ENCODE assay signal across 12 cellular contexts in genomic region chr1:21873761-21874160, GRCh38.
DNase-seq lines count a peak whose midpoint lies in the region; ATAC-seq and TF ChIP-seq lines count a peak whose summit lies in the region.
"Had no signal": no experiment of that assay in that cellular context is flagged by ENCODE, and none has a peak within 500 bp of the region (broad histone marks: within the 10 kb centered on the region; RNA-seq: fewer than 3 reads in every experiment).

No MANE protein-coding gene starts in this region.

- H2AFZ ChIP-seq in IMR-90 (replicated peaks; ENCODE audit: low read length, poor library complexity) (no peak overlapping the region), neuronal stem cell (ENCODE audit: low read length) (no peak overlapping the region)

- H3K4ac ChIP-seq in IMR-90 (ENCODE audit: low read depth, low read length) (no peak overlapping the region), neuronal stem cell (ENCODE audit: low read length) (no peak overlapping the region)

- no peak overlapping the region for H3K4me3 Mint-ChIP-seq in endodermal cell
- no peak overlapping the region for H3K4me3 Mint-ChIP-seq in activated T-cell treated with anti-CD3 and anti-CD28 coated beads, Interleukin-2, amount 50 U/mL, for 24 hours
- H3K4me3 Mint-ChIP-seq: CD4-positive, alpha-beta memory T cell; IgD-negative memory B cell had no signal

- no peak overlapping the region for H3K9ac ChIP-seq in IMR-90 (ENCODE audit: low read depth, low read length)
- no peak overlapping the region for H3K9ac ChIP-seq in endodermal cell (ENCODE audit: extremely low read depth, low read length, poor library complexity, severe bottlenecking)
- no peak overlapping the region for H3K9ac ChIP-seq in neuronal stem cell (ENCODE audit: low read depth, low read length, poor library complexity)

- in situ Hi-C loops in IMR-90 (cut with MboI; ENCODE audit: low sequenced_read_pairs) (no loop called here), G401 (cut with HindIII; ENCODE audit: low sequenced_read_pairs) (no loop called here)

- H2BK120ac ChIP-seq in IMR-90 (ENCODE audit: low read depth, low read length) (no peak overlapping the region), neuronal stem cell (ENCODE audit: low read depth, low read length) (no peak overlapping the region)

- peaks cover 53% of the 10 kb centered on the region for H3K36me3 Mint-ChIP-seq in endodermal cell (ENCODE audit: low read depth)
- no peaks in the 10 kb centered on the region for H3K36me3 Mint-ChIP-seq in activated T-cell treated with anti-CD3 and anti-CD28 coated beads, Interleukin-2, amount 50 U/mL, for 24 hours (ENCODE audit: low read depth)
- H3K36me3 Mint-ChIP-seq: CD4-positive, alpha-beta memory T cell had no signal

- H3K79me1 ChIP-seq in IMR-90 (ENCODE audit: low read depth in 1 of 2, low read length in 2 of 2) (peaks cover 4 to 27% of the 10 kb centered on the region in 2 experiments; a peak in 3 of 4 replicates), neuronal stem cell (ENCODE audit: low read depth, low read length) (peaks cover 6% of the 10 kb centered on the region)

- H3K9me3 ChIP-seq in IMR-90 (ENCODE audit: control insufficient read depth, insufficient read depth, low read length), result no peaks in the 10 kb centered on the region
- no peaks in the 10 kb centered on the region for H3K9me3 ChIP-seq in endodermal cell (ENCODE audit: control insufficient read depth, low read length)
- no peaks in the 10 kb centered on the region for H3K9me3 ChIP-seq in neuronal stem cell (replicated peaks in 1 of 2; ENCODE audit: control insufficient read depth in 2 of 2, insufficient read depth in 1 of 2, low read depth in 1 of 2, low read length in 2 of 2)
- H3K9me3 ChIP-seq: A549, BE2C had no signal

- BruUV-seq in IMR-90 (replicated peaks; lab: Mats Ljungman, UMichigan), result no TSS peak

- H3K36me3 ChIP-seq in IMR-90 (ENCODE audit: control insufficient read depth, insufficient read depth, low read length), result peaks cover 71% of the 10 kb centered on the region
- peaks cover 82% of the 10 kb centered on the region for H3K36me3 ChIP-seq in endodermal cell (ENCODE audit: control insufficient read depth, insufficient read depth, low read length)
- peaks cover 49 to 85% of the 10 kb centered on the region in 2 donors for H3K36me3 ChIP-seq in neuronal stem cell (replicated peaks in 1 of 2; ENCODE audit: control insufficient read depth in 2 of 2, insufficient read depth in 2 of 2, low read length in 2 of 2)
- H3K36me3 ChIP-seq: BE2C had no signal

- peaks cover 20% of the 10 kb centered on the region for H3K9me1 ChIP-seq in IMR-90 (ENCODE audit: insufficient read depth, low read length)

- no peak overlapping the region for H2BK12ac ChIP-seq in neuronal stem cell (ENCODE audit: low read length)

- H3K27ac Mint-ChIP-seq in endodermal cell, result peak overlapping the region; percentile 17
- H3K27ac Mint-ChIP-seq in activated T-cell treated with anti-CD3 and anti-CD28 coated beads, Interleukin-2, amount 50 U/mL, for 24 hours, result no peak overlapping the region
- H3K27ac Mint-ChIP-seq: CD4-positive, alpha-beta memory T cell had no signal

- H3K18ac ChIP-seq in IMR-90 (ENCODE audit: low read depth, low read length), result no peak overlapping the region
- peak overlapping the region; percentile 15 for H3K18ac ChIP-seq in neuronal stem cell (ENCODE audit: low read length)

- H3K56ac ChIP-seq in IMR-90 (ENCODE audit: extremely low read depth, insufficient read depth, low read length), result no peak overlapping the region

- no peak for TF ChIP-seq RAD21 in IMR-90 (IDR thresholded peaks at IDR 0.05; ENCODE audit: low read length)

- H2AK5ac ChIP-seq in IMR-90 (ENCODE audit: low read depth, low read length) (no peak overlapping the region), neuronal stem cell (ENCODE audit: low read depth, low read length) (peak overlapping the region; percentile 5)

- WGBS in IMR-90 (ENCODE audit: extremely low coverage in 2 of 2, insufficient read length in 1 of 2), 2 experiments, result 100% methylated on average over 2 of the region's 10 CpGs; no CpG with 5 or more reads in 1 of the 2 experiments
- WGBS in endodermal cell (ENCODE audit: insufficient coverage in 1 of 2, insufficient read length in 1 of 2), 2 experiments, result 82 to 100% methylated on average over 4 to 10 of the region's 10 CpGs
- no CpG with 5 or more reads among the region's 10 CpGs for WGBS in neuronal stem cell (ENCODE audit: extremely low coverage in 2 of 2, insufficient read length in 2 of 2, insufficient replicate concordance in 1 of 2), 2 donors

- no peak overlapping the region for H2BK15ac ChIP-seq in IMR-90 (ENCODE audit: low read depth, low read length)
- no peak overlapping the region for H2BK15ac ChIP-seq in neuronal stem cell (ENCODE audit: low read length)

- CTCF ChIA-PET in IMR-90 (lab: Yijun Ruan, JAX), result no interaction called here

- ATAC-seq in IMR-90 (ENCODE audit: low read depth) (no peak), HG03095 (IDR thresholded peaks at IDR 0.05; ENCODE audit: unreplicated experiment) (no peak)
- ATAC-seq: A549 had no signal

- no peak for TF ChIP-seq POLR2A in IMR-90 (IDR thresholded peaks at IDR 0.05; ENCODE audit: low read depth, low read length)

- H3K27ac ChIP-seq in IMR-90 (ENCODE audit: insufficient read depth, low read length) (no peak overlapping the region), endodermal cell (ENCODE audit: low read depth, low read length) (no peak overlapping the region), neuronal stem cell (replicated peaks; ENCODE audit: low read length) (no peak overlapping the region)
- H3K27ac ChIP-seq: A549, C4-2B had no signal

- H3K4me1 ChIP-seq in IMR-90 (ENCODE audit: control insufficient read depth, insufficient read depth, low read length) (peaks cover 11% of the 10 kb centered on the region), endodermal cell (ENCODE audit: control insufficient read depth, insufficient read depth, low read length) (no peaks in the 10 kb centered on the region), neuronal stem cell (ENCODE audit: control insufficient read depth in 2 of 2, insufficient read depth in 1 of 2, low read depth in 1 of 2, low read length in 2 of 2) (peaks cover 0 to 2% of the 10 kb centered on the region in 2 donors)
- H3K4me1 ChIP-seq: BE2C had no signal

- H4K8ac ChIP-seq in IMR-90 (ENCODE audit: low read depth in 2 of 2, low read length in 2 of 2), result no peak overlapping the region
- no peak overlapping the region for H4K8ac ChIP-seq in neuronal stem cell (ENCODE audit: low read depth, low read length)

- TF ChIP-seq CTCF in IMR-90 (conservative IDR thresholded peaks at IDR 0.05; ENCODE audit: low read depth, low read length) (no peak), endodermal cell (conservative IDR thresholded peaks at IDR 0.05) (no peak)

- intact Hi-C loops in IMR-90 (cut with micrococcal nuclease), result no loop called here

- no peaks in the 10 kb centered on the region for H3K27me3 Mint-ChIP-seq in endodermal cell (ENCODE audit: insufficient read depth)
- H3K27me3 Mint-ChIP-seq in activated T-cell treated with anti-CD3 and anti-CD28 coated beads, Interleukin-2, amount 50 U/mL, for 24 hours, result no peaks in the 10 kb centered on the region

- no peaks in the 10 kb centered on the region for H3K27me3 ChIP-seq in IMR-90 (ENCODE audit: control insufficient read depth, insufficient read depth, low read length)
- no peaks in the 10 kb centered on the region for H3K27me3 ChIP-seq in endodermal cell (ENCODE audit: control insufficient read depth, insufficient read depth, low read length, poor library complexity, severe bottlenecking)
- H3K27me3 ChIP-seq in neuronal stem cell (ENCODE audit: control insufficient read depth in 3 of 3, insufficient read depth in 3 of 3, low read depth in 1 of 3, low read length in 3 of 3), result no peaks in the 10 kb centered on the region
- H3K27me3 ChIP-seq: BE2C had no signal

- H3K4me3 ChIP-seq in IMR-90 (ENCODE audit: insufficient read depth, low read depth, low read length) (no peak overlapping the region), endodermal cell (ENCODE audit: low read length) (no peak overlapping the region), neuronal stem cell (ENCODE audit: low read length in 2 of 2) (no peak overlapping the region)
- H3K4me3 ChIP-seq: A549 had no signal

- H3K23ac ChIP-seq in IMR-90 (ENCODE audit: low read depth, low read length), result no peak overlapping the region
- no peak overlapping the region for H3K23ac ChIP-seq in neuronal stem cell (ENCODE audit: low read depth, low read length, poor library complexity)

- H4K5ac ChIP-seq in IMR-90 (ENCODE audit: low read depth, low read length), result no peak overlapping the region

- H3K4me2 ChIP-seq in IMR-90 (ENCODE audit: low read depth, low read length), result no peak overlapping the region
- no peak overlapping the region for H3K4me2 ChIP-seq in neuronal stem cell (ENCODE audit: insufficient read depth, low read length, poor library complexity, severe bottlenecking)
- H3K4me2 ChIP-seq: A549 had no signal

- POLR2A ChIA-PET in IMR-90 (lab: Charles Lee; ENCODE audit: unreplicated experiment), result no interaction called here

- peaks cover 2% of the 10 kb centered on the region for H3K4me1 Mint-ChIP-seq in endodermal cell
- no peaks in the 10 kb centered on the region for H3K4me1 Mint-ChIP-seq in activated T-cell treated with anti-CD3 and anti-CD28 coated beads, Interleukin-2, amount 50 U/mL, for 24 hours (ENCODE audit: low read depth)

- H3K14ac ChIP-seq in IMR-90 (replicated peaks; ENCODE audit: low read depth, low read length), result no peak overlapping the region
- no peak overlapping the region for H3K14ac ChIP-seq in neuronal stem cell (ENCODE audit: low read length)

- no peak for DNase-seq in IMR-90
- no peak for DNase-seq in endodermal cell
- no peak for DNase-seq in neuronal stem cell (ENCODE audit: low spot score)
- no peak for DNase-seq in NOMO-1 treated with dmso at 0.1 percent for 144 hours (lab: John Stamatoyannopoulos, UW; ENCODE audit: unreplicated experiment)
- no peak for DNase-seq in G401 (ENCODE audit: low spot score)
- no peak for DNase-seq in activated T-cell treated with anti-CD3 and anti-CD28 coated beads, Interleukin-2, amount 50 U/mL, for 24 hours
- DNase-seq: BE2C; CD4-positive, alpha-beta memory T cell had no signal

- H2BK20ac ChIP-seq in IMR-90 (ENCODE audit: low read depth, low read length), result no peak overlapping the region

- H2BK5ac ChIP-seq in IMR-90 (ENCODE audit: low read depth, low read length, poor library complexity, severe bottlenecking) (no peak overlapping the region), neuronal stem cell (ENCODE audit: low read length) (no peak overlapping the region)

- H4K20me1 ChIP-seq in IMR-90 (ENCODE audit: insufficient read depth, low read length), result peaks cover 15% of the 10 kb centered on the region

- H4K91ac ChIP-seq in IMR-90 (ENCODE audit: insufficient read depth, low read depth, low read length) (no peak overlapping the region), neuronal stem cell (ENCODE audit: low read depth, low read length, poor library complexity) (no peak overlapping the region)

- H3K9me3 Mint-ChIP-seq in endodermal cell, result no peaks in the 10 kb centered on the region
- H3K9me3 Mint-ChIP-seq in activated T-cell treated with anti-CD3 and anti-CD28 coated beads, Interleukin-2, amount 50 U/mL, for 24 hours, result no peaks in the 10 kb centered on the region
- H3K9me3 Mint-ChIP-seq: CD4-positive, alpha-beta memory T cell; IgD-negative memory B cell had no signal

- peak overlapping the region; percentile 55 for H2AK9ac ChIP-seq in IMR-90 (replicated peaks; ENCODE audit: low read depth, low read length, poor library complexity)

- dilution Hi-C loops in IMR-90 (cut with HindIII; ENCODE audit: low sequenced_read_pairs, unreplicated experiment), result no loop called here
